ENCODE assay signal across 1 cellular context in the genomic region with DNA sequence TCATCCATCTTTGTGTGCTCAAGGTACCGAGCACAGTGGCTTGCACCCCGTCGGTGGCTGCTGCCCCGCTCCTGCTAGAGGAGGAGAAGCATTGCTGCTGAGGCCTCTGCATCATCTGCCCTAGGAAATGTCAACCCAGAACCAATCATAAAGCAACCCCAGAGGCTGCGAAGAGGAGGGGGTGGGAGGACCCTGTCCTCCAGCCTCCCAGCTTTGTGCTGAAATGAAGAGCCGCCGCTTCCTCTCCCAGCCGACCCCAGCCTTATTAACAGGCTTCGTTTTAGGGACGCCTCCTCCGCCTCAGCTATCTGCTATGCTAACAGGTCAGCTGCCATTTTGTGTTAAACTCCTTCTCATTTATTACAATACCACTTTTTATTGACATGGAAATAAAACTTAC.
TF ChIP-seq lines count a peak whose summit lies in the region.

No MANE protein-coding gene starts in this region.

TF ChIP-seq in GM23338, 12 proteins besides CTCF, POLR2A, EP300 and RAD21 (continued from another document):
- TF ChIP-seq, protein P1, sequence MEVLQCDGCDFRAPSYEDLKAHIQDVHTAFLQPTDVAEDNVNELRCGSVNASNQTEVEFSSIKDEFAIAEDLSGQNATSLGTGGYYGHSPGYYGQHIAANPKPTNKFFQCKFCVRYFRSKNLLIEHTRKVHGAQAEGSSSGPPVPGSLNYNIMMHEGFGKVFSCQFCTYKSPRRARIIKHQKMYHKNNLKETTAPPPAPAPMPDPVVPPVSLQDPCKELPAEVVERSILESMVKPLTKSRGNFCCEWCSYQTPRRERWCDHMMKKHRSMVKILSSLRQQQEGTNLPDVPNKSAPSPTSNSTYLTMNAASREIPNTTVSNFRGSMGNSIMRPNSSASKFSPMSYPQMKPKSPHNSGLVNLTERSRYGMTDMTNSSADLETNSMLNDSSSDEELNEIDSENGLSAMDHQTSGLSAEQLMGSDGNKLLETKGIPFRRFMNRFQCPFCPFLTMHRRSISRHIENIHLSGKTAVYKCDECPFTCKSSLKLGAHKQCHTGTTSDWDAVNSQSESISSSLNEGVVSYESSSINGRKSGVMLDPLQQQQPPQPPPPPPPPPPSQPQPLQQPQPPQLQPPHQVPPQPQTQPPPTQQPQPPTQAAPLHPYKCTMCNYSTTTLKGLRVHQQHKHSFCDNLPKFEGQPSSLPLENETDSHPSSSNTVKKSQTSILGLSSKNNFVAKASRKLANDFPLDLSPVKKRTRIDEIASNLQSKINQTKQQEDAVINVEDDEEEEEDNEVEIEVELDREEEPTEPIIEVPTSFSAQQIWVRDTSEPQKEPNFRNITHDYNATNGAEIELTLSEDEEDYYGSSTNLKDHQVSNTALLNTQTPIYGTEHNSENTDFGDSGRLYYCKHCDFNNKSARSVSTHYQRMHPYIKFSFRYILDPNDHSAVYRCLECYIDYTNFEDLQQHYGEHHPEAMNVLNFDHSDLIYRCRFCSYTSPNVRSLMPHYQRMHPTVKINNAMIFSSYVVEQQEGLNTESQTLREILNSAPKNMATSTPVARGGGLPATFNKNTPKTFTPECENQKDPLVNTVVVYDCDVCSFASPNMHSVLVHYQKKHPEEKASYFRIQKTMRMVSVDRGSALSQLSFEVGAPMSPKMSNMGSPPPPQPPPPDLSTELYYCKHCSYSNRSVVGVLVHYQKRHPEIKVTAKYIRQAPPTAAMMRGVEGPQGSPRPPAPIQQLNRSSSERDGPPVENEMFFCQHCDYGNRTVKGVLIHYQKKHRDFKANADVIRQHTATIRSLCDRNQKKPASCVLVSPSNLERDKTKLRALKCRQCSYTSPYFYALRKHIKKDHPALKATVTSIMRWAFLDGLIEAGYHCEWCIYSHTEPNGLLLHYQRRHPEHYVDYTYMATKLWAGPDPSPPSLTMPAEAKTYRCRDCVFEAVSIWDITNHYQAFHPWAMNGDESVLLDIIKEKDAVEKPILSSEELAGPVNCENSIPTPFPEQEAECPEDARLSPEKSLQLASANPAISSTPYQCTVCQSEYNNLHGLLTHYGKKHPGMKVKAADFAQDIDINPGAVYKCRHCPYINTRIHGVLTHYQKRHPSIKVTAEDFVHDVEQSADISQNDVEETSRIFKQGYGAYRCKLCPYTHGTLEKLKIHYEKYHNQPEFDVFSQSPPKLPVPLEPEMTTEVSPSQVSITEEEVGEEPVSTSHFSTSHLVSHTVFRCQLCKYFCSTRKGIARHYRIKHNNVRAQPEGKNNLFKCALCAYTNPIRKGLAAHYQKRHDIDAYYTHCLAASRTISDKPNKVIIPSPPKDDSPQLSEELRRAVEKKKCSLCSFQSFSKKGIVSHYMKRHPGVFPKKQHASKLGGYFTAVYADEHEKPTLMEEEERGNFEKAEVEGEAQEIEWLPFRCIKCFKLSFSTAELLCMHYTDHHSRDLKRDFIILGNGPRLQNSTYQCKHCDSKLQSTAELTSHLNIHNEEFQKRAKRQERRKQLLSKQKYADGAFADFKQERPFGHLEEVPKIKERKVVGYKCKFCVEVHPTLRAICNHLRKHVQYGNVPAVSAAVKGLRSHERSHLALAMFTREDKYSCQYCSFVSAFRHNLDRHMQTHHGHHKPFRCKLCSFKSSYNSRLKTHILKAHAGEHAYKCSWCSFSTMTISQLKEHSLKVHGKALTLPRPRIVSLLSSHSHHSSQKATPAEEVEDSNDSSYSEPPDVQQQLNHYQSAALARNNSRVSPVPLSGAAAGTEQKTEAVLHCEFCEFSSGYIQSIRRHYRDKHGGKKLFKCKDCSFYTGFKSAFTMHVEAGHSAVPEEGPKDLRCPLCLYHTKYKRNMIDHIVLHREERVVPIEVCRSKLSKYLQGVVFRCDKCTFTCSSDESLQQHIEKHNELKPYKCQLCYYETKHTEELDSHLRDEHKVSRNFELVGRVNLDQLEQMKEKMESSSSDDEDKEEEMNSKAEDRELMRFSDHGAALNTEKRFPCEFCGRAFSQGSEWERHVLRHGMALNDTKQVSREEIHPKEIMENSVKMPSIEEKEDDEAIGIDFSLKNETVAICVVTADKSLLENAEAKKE (CRISPR knock-in tag; IDR thresholded peaks at IDR 0.05) = no peak
- TF ChIP-seq JUNB (IDR thresholded peaks at IDR 0.05; ENCODE audit: unreplicated experiment) = no peak
